1 cellular context compared by ENCODE assay signal in the genomic region with DNA sequence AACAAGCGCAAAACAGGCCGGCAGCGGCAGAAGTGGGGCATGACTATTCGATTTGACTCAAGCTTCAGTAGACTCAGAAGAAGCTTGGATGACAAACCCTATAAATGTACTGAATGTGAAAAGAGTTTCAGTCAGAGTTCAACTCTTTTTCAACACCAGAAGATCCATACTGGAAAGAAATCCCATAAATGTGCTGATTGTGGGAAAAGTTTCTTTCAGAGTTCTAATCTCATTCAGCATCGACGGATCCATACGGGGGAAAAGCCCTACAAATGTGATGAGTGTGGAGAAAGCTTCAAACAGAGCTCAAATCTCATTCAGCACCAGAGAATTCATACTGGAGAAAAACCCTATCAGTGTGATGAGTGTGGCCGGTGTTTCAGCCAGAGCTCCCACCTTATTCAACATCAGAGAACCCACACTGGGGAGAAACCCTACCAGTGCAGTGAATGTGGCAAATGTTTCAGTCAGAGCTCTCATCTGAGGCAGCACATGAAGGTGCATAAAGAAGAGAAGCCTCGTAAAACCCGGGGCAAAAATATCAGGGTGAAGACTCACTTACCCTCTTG.
TF ChIP-seq lines count a peak whose summit lies in the region.

No MANE protein-coding gene starts in this region.

TF ChIP-seq in H1, 55 proteins besides CTCF, POLR2A, EP300 and RAD21:
- TF ChIP-seq CHD2 (IDR thresholded peaks at IDR 0.05; ENCODE audit: low read length) (no peak), GTF2F1 (IDR thresholded peaks at IDR 0.05; ENCODE audit: borderline replicate concordance, low read depth, low read length) (no peak), ZNF274 (IDR thresholded peaks at IDR 0.05; ENCODE audit: borderline replicate concordance, extremely low read depth, low read length) (peak; percentile 47; the same call in 1 of the 2 replicates)
